In the genomic region with DNA sequence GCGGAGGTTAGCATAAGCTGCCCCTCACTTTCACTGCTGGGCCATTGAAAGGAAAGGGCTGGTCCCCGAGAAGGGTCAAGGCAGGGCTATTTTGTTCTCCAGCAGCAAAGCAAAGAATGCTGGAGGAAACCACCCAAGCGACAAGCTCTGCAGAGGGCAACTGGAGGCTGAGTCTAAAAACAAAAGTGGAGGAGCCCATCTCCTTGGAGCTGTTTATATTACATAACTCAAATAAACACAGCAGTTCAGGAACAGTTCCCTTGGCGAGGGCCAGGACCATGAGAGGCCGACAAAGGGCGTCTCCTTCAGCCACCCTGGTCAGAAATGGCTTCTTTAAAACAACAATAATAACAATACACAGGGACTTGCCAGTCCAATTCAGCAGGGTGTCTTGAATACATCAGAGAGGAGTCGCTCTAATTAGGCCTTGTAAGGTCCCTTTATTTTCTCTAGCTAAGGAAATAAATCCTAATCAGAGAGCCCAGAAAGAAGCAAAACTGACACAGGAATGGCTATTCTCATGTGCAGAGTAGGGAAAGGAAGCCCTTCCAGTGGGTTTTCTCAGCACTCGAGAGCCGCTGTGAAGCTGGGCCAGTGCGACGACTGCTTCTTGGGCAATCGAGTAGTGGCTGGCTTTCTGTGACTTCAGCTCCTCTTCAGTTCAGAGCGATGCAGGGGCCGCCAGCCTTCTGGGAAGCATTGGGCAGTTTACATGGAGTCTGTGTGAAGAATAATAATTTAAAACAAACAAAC, we compare ENCODE assay signal across 12 cellular contexts. TPM values are rescaled to one million over a fixed set of nuclear protein-coding genes. Genes with fewer than 3 reads are reported as not detected.
DNase-seq lines count a peak whose midpoint lies in the region; ATAC-seq and TF ChIP-seq lines count a peak whose summit lies in the region.
"Had no signal": no experiment of that assay in that cellular context is flagged by ENCODE, and none has a peak within 500 bp of the region (broad histone marks: within the 10 kb centered on the region; RNA-seq: fewer than 3 reads in every experiment).

No MANE protein-coding gene starts in this region.

- H3K4me3 Mint-ChIP-seq in activated T-helper 17 cell treated with anti-CD3 and anti-CD28 coated beads, Interleukin-2, amount 50 U/mL, for 72 hours: no peak overlapping the region
- H3K4me3 Mint-ChIP-seq: CD4-positive, CD25-positive, alpha-beta regulatory T cell had no signal

- peak; percentile 36 to 66 (median 49) for ATAC-seq in heart right ventricle
- no peak for ATAC-seq in activated T-helper 17 cell treated with anti-CD3 and anti-CD28 coated beads, Interleukin-2, amount 50 U/mL, for 72 hours (replicated peaks)

- no peak for TF ChIP-seq POLR2A in ovary (IDR thresholded peaks at IDR 0.05)

- TF ChIP-seq CTCF in heart right ventricle (IDR thresholded peaks at IDR 0.05) (peak in 3 of 9 donors; percentile 9 to 17 (median 16)), ovary (IDR thresholded peaks at IDR 0.05) (no peak)

- H3K27ac Mint-ChIP-seq in activated T-helper 17 cell treated with anti-CD3 and anti-CD28 coated beads, Interleukin-2, amount 50 U/mL, for 72 hours: no peak overlapping the region
- H3K27ac Mint-ChIP-seq: activated T-helper 2 cell treated with anti-CD3 and anti-CD28 coated beads, Interferon-gamma antibody, Interleukin-2, Interleukin-4, amounts not matched to agents 10 μg/mL and 5 μg/mL and 100 μg/mL, durations not matched to agents 14 hours and 24 hours and 36 hours; CD4-positive, CD25-positive, alpha-beta regulatory T cell had no signal

- no peak for TF ChIP-seq EP300 in ovary (IDR thresholded peaks at IDR 0.05)

- H3K36me3 ChIP-seq in heart right ventricle (no peaks in the 10 kb centered on the region), ovary (no peaks in the 10 kb centered on the region)

- H3K4me3 ChIP-seq in heart right ventricle: no peak overlapping the region
- no peak overlapping the region for H3K4me3 ChIP-seq in ovary

- no peaks in the 10 kb centered on the region for H3K27me3 Mint-ChIP-seq in activated T-helper 17 cell treated with anti-CD3 and anti-CD28 coated beads, Interleukin-2, amount 50 U/mL, for 72 hours

- H3K4me1 ChIP-seq in heart right ventricle (peaks cover 54 to 100% (median 91%) of the 10 kb centered on the region in 9 donors), ovary (ENCODE audit: insufficient read depth) (peaks cover 40% of the 10 kb centered on the region)

- 39 to 63% (median 40%) methylated on average over 14 of the region's 14 CpGs for WGBS in adipose tissue, 3 donors
- WGBS in heart right ventricle, 2 donors: 29 to 30% methylated on average over 14 of the region's 14 CpGs
- WGBS in ovary, 3 donors: 33 to 39% (median 35%) methylated on average over 14 of the region's 14 CpGs

- H3K27ac ChIP-seq in adipose tissue (ENCODE audit: low read depth, low read length) (peak overlapping the region; percentile 67), heart right ventricle (peak overlapping the region; percentile 94 to 99 (median 98)), ovary (peak overlapping the region; percentile 84 to 98)

- H3K4me1 Mint-ChIP-seq in activated T-helper 17 cell treated with anti-CD3 and anti-CD28 coated beads, Interleukin-2, amount 50 U/mL, for 72 hours: no peaks in the 10 kb centered on the region
- H3K4me1 Mint-ChIP-seq: CD4-positive, CD25-positive, alpha-beta regulatory T cell had no signal

- intact Hi-C loops in heart right ventricle (cut with DNase I): loop anchor here in 8 of 10 donors (2.0 to 10.0 kb wide), 13 partner anchors 39 to 461 kb away; no protein-coding TSS in a partner anchor
- intact Hi-C loops in ovary (cut with DNase I): loop anchor here (2.0 to 10.0 kb wide), 7 partner anchors 46 to 459 kb away; no protein-coding TSS in a partner anchor

- H3K36me3 Mint-ChIP-seq in activated T-helper 17 cell treated with anti-CD3 and anti-CD28 coated beads, Interleukin-2, amount 50 U/mL, for 72 hours (ENCODE audit: low read depth): no peaks in the 10 kb centered on the region
- H3K36me3 Mint-ChIP-seq: CD4-positive, CD25-positive, alpha-beta regulatory T cell had no signal

- no peaks in the 10 kb centered on the region for H3K9me3 Mint-ChIP-seq in activated T-helper 17 cell treated with anti-CD3 and anti-CD28 coated beads, Interleukin-2, amount 50 U/mL, for 72 hours
- H3K9me3 Mint-ChIP-seq: activated T-helper 2 cell treated with anti-CD3 and anti-CD28 coated beads, Interferon-gamma antibody, Interleukin-2, Interleukin-4, amounts not matched to agents 10 μg/mL and 5 μg/mL and 100 μg/mL, durations not matched to agents 14 hours and 24 hours and 36 hours; CD4-positive, CD25-positive, alpha-beta regulatory T cell had no signal

- no peaks in the 10 kb centered on the region for H3K27me3 ChIP-seq in heart right ventricle
- H3K27me3 ChIP-seq in ovary: no peaks in the 10 kb centered on the region

- DNase-seq in AG08395 (ENCODE audit: low spot score) (peak; percentile 70), heart right ventricle (peak; percentile 65 to 84), ovary (peak in 4 of 5 donors; percentile 56 to 81 (median 66)), LoVo (ENCODE audit: low spot score) (no peak), DMS153 treated with DMSO at 0.1 percent for 48 hours (lab: John Stamatoyannopoulos, UW; ENCODE audit: unreplicated experiment) (no peak), NCI-H1105 (lab: John Stamatoyannopoulos, UW) (no peak)
- DNase-seq: CD4-positive, CD25-positive, alpha-beta regulatory T cell; NCI-H1417 treated with DMSO at 0.1 percent for 48 hours; SW 1271 had no signal

- no peaks in the 10 kb centered on the region for H3K9me3 ChIP-seq in heart right ventricle
- H3K9me3 ChIP-seq in ovary: no peaks in the 10 kb centered on the region

RNA-seq across cellular contexts. Expression of gene TARBP1, which starts 57.0 kb away (rescaled TPM):
- 10 to 100 TPM; 10.4 to 12.0 (median 11.0) TPM for polyA plus RNA-seq in adipose tissue
- 10 to 100 TPM in 3 of 10 donors, 1 to 10 TPM in 7; 6.9 to 11.7 (median 9.0) TPM for total RNA-seq in heart right ventricle
- polyA plus RNA-seq in heart right ventricle: 10 to 100 TPM in 1 of 2 donors, 1 to 10 TPM in 1; 4.6 to 49.9 TPM
- 10 to 100 TPM in 4 of 7 donors, 1 to 10 TPM in 3; 5.5 to 26.3 (median 10.8) TPM for total RNA-seq in ovary
- polyA plus RNA-seq in ovary: 10 to 100 TPM in 1 of 2 donors, 1 to 10 TPM in 1; 4.8 to 15.4 TPM
- 10 to 100 TPM; 20.7 to 22.2 TPM for total RNA-seq in activated T-helper 17 cell treated with anti-CD3 and anti-CD28 coated beads, Interleukin-2, amount 50 U/mL, for 72 hours

Comparison
In these comparisons a context has a peak if more than half of its experiments do, and no peak if none do; other contexts are left out.
1. DNase-seq: peak in AG08395 (single experiment), heart right ventricle (2 of 2) and ovary (4 of 5); none in LoVo (single experiment), DMS153 treated with DMSO at 0.1 percent for 48 hours (single experiment) and NCI-H1105 (single experiment).
2. Peak in every context shown above with its lines, with median percentiles within 50 percentile points of each other: H3K27ac ChIP-seq.